In the genomic region with DNA sequence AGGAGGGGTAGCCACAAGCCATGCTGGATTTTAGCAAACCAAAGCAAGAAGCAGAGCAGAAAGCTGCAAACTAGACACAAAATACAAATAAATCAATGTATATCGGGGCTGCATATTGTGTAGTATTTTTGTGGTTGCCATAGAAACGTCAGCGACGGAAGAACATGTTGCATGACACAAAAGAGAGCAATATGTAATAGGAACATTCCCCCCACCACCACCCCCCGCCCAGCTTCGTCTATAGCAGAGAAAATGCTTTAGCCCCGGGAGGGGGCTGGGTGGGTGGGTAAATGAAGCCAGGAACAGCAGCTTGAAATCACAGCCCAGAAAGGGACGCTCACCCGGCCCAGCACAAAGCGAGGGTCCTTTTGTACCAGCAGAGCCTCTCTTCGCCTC, we compare ENCODE assay signal across 8 cellular contexts. TPM values are rescaled to one million over a fixed set of nuclear protein-coding genes. Genes with fewer than 3 reads are reported as not detected.
A peak's percentile ranks its signal among the peaks of the same experiment; 100 is the strongest.
DNase-seq lines count a peak whose midpoint lies in the region; ATAC-seq and TF ChIP-seq lines count a peak whose summit lies in the region.

No MANE protein-coding gene starts in this region.

- DNase-seq in Calu3 (peak; percentile 41), SK-N-DZ (ENCODE audit: low spot score) (peak; percentile 55), astrocyte of the hippocampus (ENCODE audit: low read depth, low spot score) (peak; percentile 78), iPS DF 6.9 (ENCODE audit: low read depth, low spot score) (no peak), ureter (ENCODE audit: low spot score) (no peak)
- DNase-seq in stimulated activated CD4-positive, alpha-beta T cell treated with anti-CD3 and anti-CD28 coated beads, Interleukin-4, amount 100 ng/mL, for 1 hour: peak; percentile 5

- peak overlapping the region; percentile 96 for H3K27ac Mint-ChIP-seq in Calu3 (ENCODE audit: unreplicated experiment)

- H3K27ac ChIP-seq in iPS DF 6.9 (ENCODE audit: low read length): no peak overlapping the region

- peaks cover 21% of the 10 kb centered on the region for H3K36me3 Mint-ChIP-seq in Calu3 (ENCODE audit: insufficient read depth, unreplicated experiment)

- BruUV-seq in Calu3 (replicated peaks; lab: Mats Ljungman, UMichigan): no TSS peak

- no peaks in the 10 kb centered on the region for H3K36me3 ChIP-seq in iPS DF 6.9 (ENCODE audit: control insufficient read depth, insufficient read depth, low read length)

- no peaks in the 10 kb centered on the region for H3K27me3 ChIP-seq in iPS DF 6.9 (ENCODE audit: control insufficient read depth, insufficient read depth, low read length)

- H3K4me3 Mint-ChIP-seq in Calu3 (ENCODE audit: low read depth, unreplicated experiment): peak overlapping the region; percentile 75

- no peaks in the 10 kb centered on the region for H3K9me3 ChIP-seq in iPS DF 6.9 (ENCODE audit: control insufficient read depth, insufficient read depth, low read length)

- peak overlapping the region; percentile 83; the same call in 1 of the 2 replicates for H3K4me3 ChIP-seq in iPS DF 6.9 (ENCODE audit: low read length)

- H3K4me1 Mint-ChIP-seq in Calu3 (ENCODE audit: low read depth, unreplicated experiment): peaks cover 12% of the 10 kb centered on the region

- intact Hi-C loops in Calu3 (cut with micrococcal nuclease; ENCODE audit: unreplicated experiment): loop anchor here (1.0 to 10.0 kb wide), 5 partner anchors 44 to 279 kb away; a partner anchor contains a TSS

- H3K4me1 ChIP-seq in iPS DF 6.9 (ENCODE audit: control insufficient read depth, insufficient read depth, low read length): 0 out of 2 replicates have a peak, but pooled peaks cover 1% of the 10 kb centered on the region

- ATAC-seq in HG02759 (IDR thresholded peaks at IDR 0.05; ENCODE audit: unreplicated experiment): peak; percentile 13
- ATAC-seq in HG03571 (IDR thresholded peaks at IDR 0.05; ENCODE audit: unreplicated experiment): no peak

- TF ChIP-seq CTCF in Calu3 (IDR thresholded peaks at IDR 0.05; ENCODE audit: unreplicated experiment): no peak

- no CpG with 5 or more reads among the region's 11 CpGs for WGBS in iPS DF 6.9 (ENCODE audit: insufficient coverage, insufficient read length)

- peaks cover 2% of the 10 kb centered on the region for H3K9me3 Mint-ChIP-seq in Calu3 (ENCODE audit: low read depth, unreplicated experiment)

- H3K27me3 Mint-ChIP-seq in Calu3 (ENCODE audit: unreplicated experiment): no peaks in the 10 kb centered on the region

- CTCF ChIA-PET in Calu3 (lab: Charles Lee): interaction anchor here (0.6 to 2.0 kb wide), 2 partner anchors 97 to 272 kb away, joined by 3 to 12 read pairs; no protein-coding TSS in a partner anchor

RNA-seq across cellular contexts. Expression of a gene that starts 0.5 kb away (rescaled TPM):
- total RNA-seq in Calu3 (2022) (8.7 and 11.3 TPM in 2 replicates), ureter (20.2 TPM)
- polyA plus RNA-seq in SK-N-DZ (2014; cell fraction: cytosol; rRNA removed): 6.7 and 10.5 TPM in 2 replicates
- 20.7 and 27.4 TPM in 2 replicates for polyA plus RNA-seq in SK-N-DZ (2014; cell fraction: nucleus; rRNA removed)

Comparison
In these comparisons a context has a peak if more than half of its experiments do, and no peak if none do; other contexts are left out.
1. DNase-seq: peak in Calu3 (single experiment), SK-N-DZ (single experiment), astrocyte of the hippocampus (single experiment) and stimulated activated CD4-positive, alpha-beta T cell treated with anti-CD3 and anti-CD28 coated beads, Interleukin-4, amount 100 ng/mL, for 1 hour (single experiment); none in iPS DF 6.9 (single experiment) and ureter (single experiment).